ENCODE assay signal across 9 cellular contexts in the genomic region with DNA sequence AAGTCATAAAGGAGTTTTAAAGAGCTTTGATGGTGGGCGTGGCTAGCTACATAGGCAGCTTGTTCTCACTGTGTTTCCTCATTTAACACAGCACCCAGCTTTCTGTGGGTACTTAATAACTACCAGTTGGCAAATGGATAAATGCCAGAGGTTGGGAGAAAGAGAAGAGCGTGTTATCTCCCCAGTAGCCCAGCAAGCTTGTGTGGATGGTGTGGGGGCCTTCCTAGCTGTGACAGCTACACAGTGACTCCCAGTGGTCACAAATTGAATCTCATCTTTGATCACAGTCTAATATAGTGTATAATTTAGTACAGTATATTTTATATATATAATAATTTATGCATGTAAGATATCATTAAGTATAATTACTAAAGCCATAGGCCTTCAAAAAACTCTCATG.
DNase-seq lines count a peak whose midpoint lies in the region; ATAC-seq, FAIRE-seq and TF ChIP-seq lines count a peak whose summit lies in the region.
"Had no signal": no experiment of that assay in that cellular context is flagged by ENCODE, and none has a peak within 500 bp of the region (broad histone marks: within the 10 kb centered on the region; RNA-seq: fewer than 3 reads in every experiment).

No MANE protein-coding gene starts in this region.

- POLR2A ChIA-PET in HepG2 (lab: Yijun Ruan, JAX), result no interaction called here

- TF ChIP-seq POLR2A in HepG2 (IDR thresholded peaks at IDR 0.05; ENCODE audit: insufficient read depth in 1 of 2, low read depth in 2 of 2, low read length in 2 of 2) (no peak), suprapubic skin (IDR thresholded peaks at IDR 0.05) (no peak)

- H3K27me3 ChIP-seq in HAP-1 (ENCODE audit: low read depth) (no peaks in the 10 kb centered on the region), HepG2 (ENCODE audit: control insufficient read depth in 1 of 2, insufficient read depth in 2 of 2, low read length in 2 of 2) (no peaks in the 10 kb centered on the region; a peak in 1 of 5 replicates), suprapubic skin (no peaks in the 10 kb centered on the region)

- TF ChIP-seq CTCF in CD14-positive monocyte (IDR thresholded peaks at IDR 0.05) (peak; percentile 29), HepG2 (CRISPR knock-in tag; IDR thresholded peaks at IDR 0.05) (peak; percentile 42), suprapubic skin (IDR thresholded peaks at IDR 0.05) (peak in 1 of 2 donors; percentile 13), GM10266 (IDR thresholded peaks at IDR 0.05; ENCODE audit: control insufficient read depth, insufficient read depth, low read depth, missing control alignments) (no peak)

- peaks cover 0 to 1% (median 0%) of the 10 kb centered on the region in 3 donors for H3K27me3 Mint-ChIP-seq in CD14-positive monocyte (ENCODE audit: low read depth in 3 of 3)

- no peak overlapping the region for H3K4me3 Mint-ChIP-seq in CD14-positive monocyte

- DNase-seq in CD14-positive monocyte (ENCODE audit: low spot score) (no peak), HAP-1 (ENCODE audit: low spot score in 2 of 2) (peak; percentile 68), NCI-H146 (lab: John Stamatoyannopoulos, UW) (peak; percentile 86), astrocyte of the hippocampus (ENCODE audit: low read depth, low spot score) (peak; percentile 69), HepG2 (ENCODE audit: low spot score) (peak; percentile 2), suprapubic skin (ENCODE audit: low spot score in 2 of 2) (no peak), GM10266 (ENCODE audit: extremely low spot score) (no peak)

- H3K9me3 Mint-ChIP-seq in CD14-positive monocyte, result no peaks in the 10 kb centered on the region

- in situ Hi-C loops in HAP-1 (cut with MboI; ENCODE audit: low sequenced_read_pairs) (loop anchor here (25.0 kb wide), 1 partner anchor 229 kb away; no protein-coding TSS in a partner anchor), HepG2 (cut with HindIII; ENCODE audit: extremely low pct_ligation_motif_present, low pct_unique_long_range_greater_than_20kb) (no loop called here)

- intact Hi-C loops in CD14-positive monocyte (cut with micrococcal nuclease) (no loop called here), HepG2 (cut with micrococcal nuclease; ENCODE audit: unreplicated experiment) (loop anchor here (1.0 to 5.0 kb wide), 4 partner anchors 239 to 1889 kb away; no protein-coding TSS in a partner anchor)

- H4K20me1 ChIP-seq in HepG2 (ENCODE audit: insufficient read depth, low read length), result no peaks in the 10 kb centered on the region

- BruUV-seq in HepG2 (replicated peaks; lab: Mats Ljungman, UMichigan), result no TSS peak

- no peak overlapping the region for H3K27ac ChIP-seq in HepG2 (ENCODE audit: extremely low read length, insufficient read depth, low read length)
- no peak overlapping the region for H3K27ac ChIP-seq in suprapubic skin
- H3K27ac ChIP-seq: epithelial cell of prostate had no signal

- H3K36me3 Mint-ChIP-seq in CD14-positive monocyte, result no peaks in the 10 kb centered on the region

- H3K9me3 ChIP-seq in HAP-1 (no peaks in the 10 kb centered on the region), HepG2 (ENCODE audit: low read length) (no peaks in the 10 kb centered on the region), suprapubic skin (no peaks in the 10 kb centered on the region)

- no peak for TF ChIP-seq RAD21 in HepG2 (CRISPR knock-in tag; IDR thresholded peaks at IDR 0.05)

- 0% methylated on average over 2 of the region's 2 CpGs for WGBS in HepG2 (ENCODE audit: low lambda C conversion rate)
- WGBS in suprapubic skin, result 15% methylated on average over 2 of the region's 2 CpGs

- no peak overlapping the region for H3K27ac Mint-ChIP-seq in CD14-positive monocyte

- H2AFZ ChIP-seq in HepG2 (ENCODE audit: low read length), result no peak overlapping the region

- H3K4me2 ChIP-seq in HepG2 (ENCODE audit: low read depth, low read length), result no peak overlapping the region

- no peaks in the 10 kb centered on the region for H3K36me3 ChIP-seq in HAP-1 (replicated peaks)
- H3K36me3 ChIP-seq in HepG2 (replicated peaks in 1 of 2; ENCODE audit: control insufficient read depth in 1 of 2, insufficient read depth in 2 of 2, low read length in 2 of 2), result no peaks in the 10 kb centered on the region
- no peaks in the 10 kb centered on the region for H3K36me3 ChIP-seq in suprapubic skin

- no peak for FAIRE-seq in HepG2 (lab: Jason Lieb, UNC)

- CTCF ChIA-PET in HepG2 (lab: Yijun Ruan, JAX; ENCODE audit: low intra/inter-chr PET ratio, low total read pairs), result no interaction called here

- H3K4me1 ChIP-seq in HAP-1 (no peaks in the 10 kb centered on the region), HepG2 (ENCODE audit: insufficient read depth, low read length) (no peaks in the 10 kb centered on the region), suprapubic skin (no peaks in the 10 kb centered on the region)

- no peaks in the 10 kb centered on the region for H3K79me2 ChIP-seq in HepG2 (ENCODE audit: insufficient read depth, low read length)

- H3K4me3 ChIP-seq in HAP-1 (no peak overlapping the region), HepG2 (replicated peaks in 1 of 3; ENCODE audit: insufficient read depth in 1 of 3, low read depth in 2 of 3, low read length in 3 of 3) (no peak overlapping the region), suprapubic skin (no peak overlapping the region)

- TF ChIP-seq EP300 in HepG2 (IDR thresholded peaks at IDR 0.05; ENCODE audit: low read depth in 2 of 2, low read length in 2 of 2) (no peak), HepG2 (CRISPR knock-in tag; IDR thresholded peaks at IDR 0.05; ENCODE audit: borderline replicate concordance) (no peak), suprapubic skin (IDR thresholded peaks at IDR 0.05) (no peak)

- no peak overlapping the region for H3K9ac ChIP-seq in HepG2 (ENCODE audit: insufficient read depth, low read depth, low read length)

- ATAC-seq in HepG2 (peak; percentile 89), HG03139 (IDR thresholded peaks at IDR 0.05; ENCODE audit: unreplicated experiment) (no peak)

- H3K4me1 Mint-ChIP-seq in CD14-positive monocyte, result no peaks in the 10 kb centered on the region

TF ChIP-seq in HepG2, 621 proteins besides CTCF, POLR2A, EP300 and RAD21:
- TF ChIP-seq STAG1 (CRISPR knock-in tag; IDR thresholded peaks at IDR 0.05), result peak; percentile 52
- TF ChIP-seq SMC3 (IDR thresholded peaks at IDR 0.05; ENCODE audit: low read length), result peak; percentile 20; the same call in 1 of the 2 replicates
- no peak for TF ChIP-seq CREM (IDR thresholded peaks at IDR 0.05)
- no peak for TF ChIP-seq CREM (CRISPR knock-in tag; IDR thresholded peaks at IDR 0.05)
- TF ChIP-seq, protein P1, sequence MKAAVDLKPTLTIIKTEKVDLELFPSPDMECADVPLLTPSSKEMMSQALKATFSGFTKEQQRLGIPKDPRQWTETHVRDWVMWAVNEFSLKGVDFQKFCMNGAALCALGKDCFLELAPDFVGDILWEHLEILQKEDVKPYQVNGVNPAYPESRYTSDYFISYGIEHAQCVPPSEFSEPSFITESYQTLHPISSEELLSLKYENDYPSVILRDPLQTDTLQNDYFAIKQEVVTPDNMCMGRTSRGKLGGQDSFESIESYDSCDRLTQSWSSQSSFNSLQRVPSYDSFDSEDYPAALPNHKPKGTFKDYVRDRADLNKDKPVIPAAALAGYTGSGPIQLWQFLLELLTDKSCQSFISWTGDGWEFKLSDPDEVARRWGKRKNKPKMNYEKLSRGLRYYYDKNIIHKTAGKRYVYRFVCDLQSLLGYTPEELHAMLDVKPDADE (CRISPR knock-in tag; IDR thresholded peaks at IDR 0.05), result no peak
- no peak for TF ChIP-seq ZNF274 (CRISPR knock-in tag; IDR thresholded peaks at IDR 0.05)
- TF ChIP-seq ZSCAN12 (CRISPR knock-in tag; IDR thresholded peaks at IDR 0.05), result no peak

Comparison
In these comparisons a context has a peak if more than half of its experiments do, and no peak if none do; other contexts are left out.
1. DNase-seq: peak in HAP-1 (2 of 2), NCI-H146 (single experiment), astrocyte of the hippocampus (single experiment) and HepG2 (single experiment); none in CD14-positive monocyte (single experiment), suprapubic skin (0 of 2) and GM10266 (single experiment).